Comparison of ENCODE assay signal across 17 cellular contexts in the genomic region with DNA sequence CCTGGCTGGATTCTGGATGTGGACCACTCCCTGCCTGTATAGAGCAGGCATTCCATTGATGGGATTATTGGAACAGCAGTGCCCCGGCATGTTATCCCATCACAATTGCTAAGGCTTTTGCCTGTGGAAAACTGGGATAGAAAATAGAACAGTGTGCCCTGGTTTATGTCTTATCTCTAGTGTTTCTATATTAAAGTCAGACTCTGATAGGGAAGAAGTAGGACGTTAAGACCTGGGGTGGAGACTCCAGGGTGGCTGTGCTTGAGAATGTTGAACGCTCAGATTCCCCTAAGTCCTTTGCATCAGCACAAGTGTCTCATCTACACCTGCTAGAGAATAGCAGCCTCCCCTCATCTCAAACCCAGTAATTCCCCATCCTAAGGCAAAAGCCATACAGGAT. TPM values are rescaled to one million over a fixed set of nuclear protein-coding genes. Genes with fewer than 3 reads are reported as not detected.
DNase-seq lines count a peak whose midpoint lies in the region; ATAC-seq and TF ChIP-seq lines count a peak whose summit lies in the region.
"Had no signal": no experiment of that assay in that cellular context is flagged by ENCODE, and none has a peak within 500 bp of the region (broad histone marks: within the 10 kb centered on the region; RNA-seq: fewer than 3 reads in every experiment).

No MANE protein-coding gene starts in this region.

- TF ChIP-seq CTCF in cardiac muscle cell (IDR thresholded peaks at IDR 0.05; ENCODE audit: low read depth, low read length) (no peak), esophagus muscularis mucosa (IDR thresholded peaks at IDR 0.05) (no peak)

- peak; percentile 39 to 82 for ATAC-seq in left cardiac atrium

- H3K4me1 ChIP-seq in cardiac muscle cell (ENCODE audit: low read depth) (peaks cover 16% of the 10 kb centered on the region), esophagus muscularis mucosa (no peaks in the 10 kb centered on the region)

- no peak overlapping the region for H3K4me3 ChIP-seq in cardiac muscle cell
- H3K4me3 ChIP-seq in esophagus muscularis mucosa: no peak overlapping the region

- H3K27ac ChIP-seq in cardiac muscle cell: peak overlapping the region; percentile 19
- H3K27ac ChIP-seq in esophagus muscularis mucosa (replicated peaks in 1 of 4): no peak overlapping the region

- intact Hi-C loops in cardiac septum (cut with DNase I): no loop called here
- intact Hi-C loops in esophagus muscularis mucosa (cut with DNase I): no loop called here
- intact Hi-C loops in left cardiac atrium (cut with DNase I): no loop called here

- no peak for TF ChIP-seq POLR2A in esophagus muscularis mucosa (IDR thresholded peaks at IDR 0.05; ENCODE audit: low read depth)

- H3K9me3 ChIP-seq in cardiac muscle cell (ENCODE audit: low read depth) (no peaks in the 10 kb centered on the region), esophagus muscularis mucosa (no peaks in the 10 kb centered on the region)

- H3K36me3 ChIP-seq in cardiac muscle cell (no peaks in the 10 kb centered on the region), esophagus muscularis mucosa (no peaks in the 10 kb centered on the region)

- 83% methylated on average over 3 of the region's 3 CpGs for WGBS in esophagus muscularis mucosa

- no peak for TF ChIP-seq EP300 in esophagus muscularis mucosa (IDR thresholded peaks at IDR 0.05)

- no peaks in the 10 kb centered on the region for H3K27me3 ChIP-seq in cardiac muscle cell
- peaks cover 0 to 6% (median 0%) of the 10 kb centered on the region in 4 donors for H3K27me3 ChIP-seq in esophagus muscularis mucosa

- DNase-seq in cardiac muscle cell (ENCODE audit: low read depth in 1 of 2, low spot score in 1 of 2) (peak in 1 of 2 donors; percentile 58), cardiac septum (ENCODE audit: low spot score) (no peak), esophagus muscularis mucosa (ENCODE audit: extremely low spot score) (peak; percentile 55), left cardiac atrium (no peak), NCI-H226 (no peak), midbrain (lab: John Stamatoyannopoulos, UW) (no peak)
- DNase-seq in activated naive CD4-positive, alpha-beta T cell treated with Interleukin-2 at 50 U/mL for 16 hours: no peak
- DNase-seq: C1 segment of cervical spinal cord; Calu3; CD4-positive, alpha-beta memory T cell; COR-L47; DMS53; DMS79 treated with DMSO at 0.1 percent for 48 hours; GF-D8; GOT3; HCEC 1CT had no signal

RNA-seq across cellular contexts. Expression of a gene that starts 10.8 kb away (rescaled TPM):
- total RNA-seq in cardiac muscle cell (3.6 and 4.1 TPM in 2 replicates), cardiac septum (0.83 TPM), esophagus muscularis mucosa (under 1 TPM in 3 of 4 donors, not detected in 1; 0.13 to 0.50 (median 0.34) TPM), left cardiac atrium (1 to 10 TPM in 1 of 2 donors, not detected in 1; 1.6 TPM)
- 2.8 and 5.8 TPM in 2 replicates for polyA plus RNA-seq in cardiac muscle cell
- total RNA-seq: Calu3; CD4-positive, alpha-beta memory T cell; G401 had no signal
- polyA plus RNA-seq: CD4-positive, alpha-beta memory T cell had no signal
